In the genomic region with DNA sequence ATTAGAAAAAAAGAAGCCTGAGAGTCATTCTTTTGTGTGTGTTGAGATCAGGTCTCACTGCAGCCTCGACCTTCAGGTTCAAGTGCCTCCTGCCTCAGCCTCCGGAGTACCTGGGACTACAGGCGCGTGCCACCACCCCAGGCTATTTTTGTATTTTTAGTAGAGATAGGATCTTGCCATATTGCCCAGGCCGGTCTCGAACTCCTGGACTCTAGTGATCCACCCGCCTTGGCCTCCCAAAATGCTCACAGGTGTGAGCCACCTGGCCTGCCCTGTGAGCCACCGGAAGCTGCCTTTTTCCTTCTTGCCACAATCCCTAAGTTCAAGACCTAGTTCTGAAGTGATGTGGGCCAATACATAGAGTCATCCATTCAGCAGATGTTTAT, we compare ENCODE assay signal across 8 cellular contexts. TPM values are rescaled to one million over a fixed set of nuclear protein-coding genes. Genes with fewer than 3 reads are reported as not detected.
A peak's percentile ranks its signal among the peaks of the same experiment; 100 is the strongest.
DNase-seq lines count a peak whose midpoint lies in the region; ATAC-seq and TF ChIP-seq lines count a peak whose summit lies in the region.

No MANE protein-coding gene starts in this region.

- peak overlapping the region; percentile 80 for H3K4me3 ChIP-seq in AG10803 (ENCODE audit: low read length)
- peak overlapping the region; percentile 71 for H3K4me3 ChIP-seq in LNCaP clone FGC (ENCODE audit: low read depth, low read length)
- peak overlapping the region; percentile 92 for H3K4me3 ChIP-seq in coronary artery
- peak overlapping the region; percentile 94 for H3K4me3 ChIP-seq in naive thymus-derived CD4-positive, alpha-beta T cell (ENCODE audit: low read length)

- H3K27me3 ChIP-seq in naive thymus-derived CD4-positive, alpha-beta T cell (ENCODE audit: control insufficient read depth in 2 of 2, insufficient read depth in 2 of 2, low read length in 2 of 2) = no peaks in the 10 kb centered on the region

- H3K36me3 Mint-ChIP-seq in naive thymus-derived CD4-positive, alpha-beta T cell = no peaks in the 10 kb centered on the region

- H3K36me3 ChIP-seq in naive thymus-derived CD4-positive, alpha-beta T cell (ENCODE audit: control insufficient read depth in 2 of 3, insufficient read depth in 3 of 3, low read length in 3 of 3) = peaks cover 0 to 3% (median 0%) of the 10 kb centered on the region in 3 experiments

- CTCF ChIA-PET in naive thymus-derived CD4-positive, alpha-beta T cell (lab: Charles Lee) = interaction anchor here (0.6 to 2.5 kb wide), 5 partner anchors 10 to 161 kb away, joined by 3 to 17 read pairs (median 6); no protein-coding TSS in a partner anchor

- H3K9me3 Mint-ChIP-seq in naive thymus-derived CD4-positive, alpha-beta T cell = peaks cover 0 to 1% (median 0%) of the 10 kb centered on the region in 11 donors

- peak overlapping the region; percentile 90 to 99 (median 98) for H3K4me3 Mint-ChIP-seq in naive thymus-derived CD4-positive, alpha-beta T cell

- H3K27ac Mint-ChIP-seq in naive thymus-derived CD4-positive, alpha-beta T cell = peak overlapping the region; percentile 97 to 100 (median 99)

- DNase-seq in AG10803 (ENCODE audit: low read depth) (peak; percentile 21), LNCaP clone FGC (ENCODE audit: low read depth) (no peak), coronary artery (ENCODE audit: low spot score) (no peak), UCSD-AML1 (lab: John Stamatoyannopoulos, UW; ENCODE audit: unreplicated experiment) (no peak), pons (ENCODE audit: low spot score) (no peak)
- DNase-seq in naive thymus-derived CD4-positive, alpha-beta T cell = no peak

- H3K4me1 Mint-ChIP-seq in naive thymus-derived CD4-positive, alpha-beta T cell = peaks cover 5 to 36% (median 30%) of the 10 kb centered on the region in 7 donors

- peak overlapping the region; percentile 99 for H3K27ac ChIP-seq in coronary artery
- H3K27ac ChIP-seq in naive thymus-derived CD4-positive, alpha-beta T cell (ENCODE audit: low read depth, low read length) = peak overlapping the region; percentile 92

- H3K27me3 Mint-ChIP-seq in naive thymus-derived CD4-positive, alpha-beta T cell = peaks cover 4 to 17% (median 14%) of the 10 kb centered on the region in 5 donors

- peaks cover 4% of the 10 kb centered on the region in 2 donors for H3K4me1 ChIP-seq in naive thymus-derived CD4-positive, alpha-beta T cell (ENCODE audit: control insufficient read depth in 2 of 2, insufficient read depth in 2 of 2, low read length in 2 of 2)

- intact Hi-C loops in naive thymus-derived CD4-positive, alpha-beta T cell (cut with micrococcal nuclease) = loop anchor here in 1 of 2 donors (5.0 to 10.0 kb wide), 2 partner anchors 319 to 1147 kb away; no protein-coding TSS in a partner anchor

- no peaks in the 10 kb centered on the region for H3K9me3 ChIP-seq in naive thymus-derived CD4-positive, alpha-beta T cell (ENCODE audit: control insufficient read depth in 2 of 3, low read length in 3 of 3)

- no peak for TF ChIP-seq CTCF in AG10803 (conservative IDR thresholded peaks at IDR 0.05; ENCODE audit: low read length)
- TF ChIP-seq CTCF in LNCaP clone FGC (IDR thresholded peaks at IDR 0.05; ENCODE audit: control insufficient read depth, extremely low read depth, insufficient read depth) = no peak
- TF ChIP-seq CTCF in coronary artery (IDR thresholded peaks at IDR 0.05) = no peak

- POLR2A ChIA-PET in naive thymus-derived CD4-positive, alpha-beta T cell (lab: Charles Lee) = interaction anchor here (0.8 to 1.3 kb wide), 3 partner anchors 144 to 1404 kb away, joined by 3 to 5 read pairs (median 3); a partner anchor contains a TSS

- no peak for ATAC-seq in naive thymus-derived CD4-positive, alpha-beta T cell
- ATAC-seq in GM21737 (IDR thresholded peaks at IDR 0.05; ENCODE audit: unreplicated experiment) = no peak
- no peak for ATAC-seq in GM18520 (IDR thresholded peaks at IDR 0.05; ENCODE audit: unreplicated experiment)

RNA-seq across cellular contexts. Expression of a gene that starts 0.4 kb away (rescaled TPM):
- 10 to 100 TPM in 3 of 5 experiments, 1 to 10 TPM in 2; 5.3 to 13.9 (median 12.1) TPM for total RNA-seq in naive thymus-derived CD4-positive, alpha-beta T cell
- 10 to 100 TPM; 26.4 to 31.7 TPM for polyA plus RNA-seq in naive thymus-derived CD4-positive, alpha-beta T cell

RNA-seq across cellular contexts. Expression of a gene that starts 50.6 kb away (rescaled TPM):
- not detected for total RNA-seq in naive thymus-derived CD4-positive, alpha-beta T cell
- polyA plus RNA-seq in naive thymus-derived CD4-positive, alpha-beta T cell = not detected
